Comparison of ENCODE assay signal across 32 cellular contexts in the genomic region with DNA sequence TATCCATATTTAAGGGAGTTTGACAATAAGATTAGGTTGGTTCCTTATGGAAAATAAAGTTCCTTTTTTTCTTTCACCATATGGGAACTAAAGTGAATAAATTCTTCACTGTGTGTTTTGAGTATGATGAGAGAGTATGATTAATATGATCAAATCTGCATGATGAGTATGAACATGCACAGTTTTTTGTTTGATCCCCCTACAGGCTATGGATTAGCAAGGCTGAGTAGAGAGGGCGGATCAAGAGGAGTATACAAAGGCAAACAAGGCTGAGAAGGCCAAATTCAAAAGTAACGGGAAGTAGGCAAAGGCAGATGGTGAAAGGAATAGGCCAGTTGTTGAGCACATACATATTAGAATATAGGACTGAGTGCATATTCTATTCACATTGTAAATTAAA.
"Had no signal": no experiment of that assay in that cellular context is flagged by ENCODE, and none has a peak within 500 bp of the region (broad histone marks: within the 10 kb centered on the region; RNA-seq: fewer than 3 reads in every experiment).

No MANE protein-coding gene starts in this region.

- H3K4me1 Mint-ChIP-seq: activated CD4-positive, alpha-beta memory T cell treated with anti-CD3 and anti-CD28 coated beads, Interleukin-2, amount 10 ng/mL, durations not matched to agents 7 days and 5 days; activated CD4-positive, alpha-beta T cell treated with anti-CD3 and anti-CD28 coated beads for 36 hours; activated CD4-positive, alpha-beta T cell treated with anti-CD3 and anti-CD28 coated beads, Interleukin-2, amount 10 ng/mL, durations not matched to agents 24 days and 14 days; activated T-helper 17 cell treated with anti-CD3 and anti-CD28 coated beads, Interleukin-2, amount 50 U/mL, for 72 hours; T-helper 17 cell had no signal

- H3K9me3 ChIP-seq: esophagus squamous epithelium, heart left ventricle had no signal

- H3K36me3 ChIP-seq: brain microvascular endothelial cell, esophagus squamous epithelium, heart left ventricle had no signal

- H3K36me3 Mint-ChIP-seq: activated naive CD8-positive, alpha-beta T cell had no signal

- H3K27me3 Mint-ChIP-seq: activated CD4-positive, alpha-beta memory T cell treated with anti-CD3 and anti-CD28 coated beads, Interleukin-2, amount 10 ng/mL, durations not matched to agents 7 days and 5 days; activated CD4-positive, alpha-beta T cell treated with anti-CD3 and anti-CD28 coated beads for 36 hours; activated CD4-positive, alpha-beta T cell treated with anti-CD3 and anti-CD28 coated beads, Interleukin-2, amount 10 ng/mL, durations not matched to agents 24 days and 14 days; activated naive CD8-positive, alpha-beta T cell; activated T-helper 17 cell treated with anti-CD3 and anti-CD28 coated beads, Interleukin-2, amount 50 U/mL, for 72 hours; effector memory CD8-positive, alpha-beta T cell; T-helper 17 cell had no signal

- H3K27ac Mint-ChIP-seq: activated CD4-positive, alpha-beta memory T cell treated with anti-CD3 and anti-CD28 coated beads, Interleukin-2, amount 10 ng/mL, durations not matched to agents 7 days and 5 days; activated CD4-positive, alpha-beta T cell treated with anti-CD3 and anti-CD28 coated beads for 36 hours; activated CD4-positive, alpha-beta T cell treated with anti-CD3 and anti-CD28 coated beads, Interleukin-2, amount 10 ng/mL, durations not matched to agents 24 days and 14 days; activated naive CD8-positive, alpha-beta T cell; activated T-helper 17 cell treated with anti-CD3 and anti-CD28 coated beads, Interleukin-2, amount 50 U/mL, for 72 hours; effector memory CD8-positive, alpha-beta T cell; T-helper 17 cell; T-helper 2 cell treated with Interferon-gamma antibody and Interleukin-4, amounts not matched to agents 5 μg/mL and 100 μg/mL, for 36 hours had no signal

- DNase-seq: activated CD4-positive, alpha-beta memory T cell treated with anti-CD3 and anti-CD28 coated beads, Interleukin-2, amount 10 ng/mL, durations not matched to agents 7 days and 5 days; activated CD4-positive, alpha-beta T cell treated with anti-CD3 and anti-CD28 coated beads for 36 hours; activated CD4-positive, alpha-beta T cell treated with anti-CD3 and anti-CD28 coated beads, Interleukin-2, amount 10 ng/mL, durations not matched to agents 24 days and 14 days; activated CD4-positive, CD25-positive, alpha-beta regulatory T cell; activated CD4-positive, CD25-positive, alpha-beta regulatory T cell treated with anti-CD3 and anti-CD28 coated beads, Interleukin-2, amount 50 U/mL, for 72 hours; activated CD8-positive, alpha-beta memory T cell treated with anti-CD3 and anti-CD28 coated beads for 24 hours; activated effector memory CD4-positive, alpha-beta T cell treated with Interleukin-2 at 50 U/mL for 16 hours; activated gamma-delta T cell treated with Interleukin-2 at 50 U/mL for 16 hours; activated naive CD4-positive, alpha-beta T cell treated with anti-CD3 and anti-CD28 coated beads, Interleukin-2, amount 50 U/mL, for 16 hours; activated naive CD4-positive, alpha-beta T cell treated with Interleukin-2 at 50 U/mL for 16 hours; activated T-cell treated with anti-CD3 and anti-CD28 coated beads, Interleukin-2, amount 50 U/mL, for 4 hours; amniotic stem cell; anterior cingulate cortex; brain microvascular endothelial cell; caudate nucleus; cortex of kidney; dermis blood vessel endothelial cell; effector CD4-positive, alpha-beta T cell; effector memory CD8-positive, alpha-beta T cell; erythroblast; esophagus squamous epithelium; glutamatergic neuron; heart left ventricle; hypothalamus; T-helper 17 cell; T1000 had no signal

- H3K4me1 ChIP-seq: heart left ventricle had no signal

- H3K4me3 Mint-ChIP-seq: activated CD4-positive, alpha-beta memory T cell treated with anti-CD3 and anti-CD28 coated beads, Interleukin-2, amount 10 ng/mL, durations not matched to agents 7 days and 5 days; activated CD4-positive, alpha-beta T cell treated with anti-CD3 and anti-CD28 coated beads for 36 hours; activated CD4-positive, alpha-beta T cell treated with anti-CD3 and anti-CD28 coated beads, Interleukin-2, amount 10 ng/mL, durations not matched to agents 24 days and 14 days; activated naive CD8-positive, alpha-beta T cell; activated T-cell treated with anti-CD3 and anti-CD28 coated beads, Interleukin-2, amount 50 U/mL, for 4 hours; activated T-helper 17 cell treated with anti-CD3 and anti-CD28 coated beads, Interleukin-2, amount 50 U/mL, for 72 hours; effector memory CD8-positive, alpha-beta T cell; T-helper 17 cell; T-helper 2 cell treated with Interferon-gamma antibody and Interleukin-4, amounts not matched to agents 5 μg/mL and 100 μg/mL, for 36 hours had no signal

- H3K27me3 ChIP-seq: brain microvascular endothelial cell, esophagus squamous epithelium, heart left ventricle had no signal

- H3K27ac ChIP-seq: brain microvascular endothelial cell, esophagus squamous epithelium, heart left ventricle had no signal

- ATAC-seq: activated CD4-positive, alpha-beta T cell treated with anti-CD3 and anti-CD28 coated beads for 36 hours; activated T-cell treated with anti-CD3 and anti-CD28 coated beads, Interleukin-2, amount 50 U/mL, for 4 hours; activated T-helper 17 cell treated with anti-CD3 and anti-CD28 coated beads, Interleukin-2, amount 50 U/mL, for 72 hours; effector memory CD8-positive, alpha-beta T cell; heart left ventricle; T-helper 17 cell had no signal

- H3K4me3 ChIP-seq: esophagus squamous epithelium, heart left ventricle had no signal

- FAIRE-seq: astrocyte, colon, frontal cortex had no signal
